8 cellular contexts compared by ENCODE assay signal in the genomic region with DNA sequence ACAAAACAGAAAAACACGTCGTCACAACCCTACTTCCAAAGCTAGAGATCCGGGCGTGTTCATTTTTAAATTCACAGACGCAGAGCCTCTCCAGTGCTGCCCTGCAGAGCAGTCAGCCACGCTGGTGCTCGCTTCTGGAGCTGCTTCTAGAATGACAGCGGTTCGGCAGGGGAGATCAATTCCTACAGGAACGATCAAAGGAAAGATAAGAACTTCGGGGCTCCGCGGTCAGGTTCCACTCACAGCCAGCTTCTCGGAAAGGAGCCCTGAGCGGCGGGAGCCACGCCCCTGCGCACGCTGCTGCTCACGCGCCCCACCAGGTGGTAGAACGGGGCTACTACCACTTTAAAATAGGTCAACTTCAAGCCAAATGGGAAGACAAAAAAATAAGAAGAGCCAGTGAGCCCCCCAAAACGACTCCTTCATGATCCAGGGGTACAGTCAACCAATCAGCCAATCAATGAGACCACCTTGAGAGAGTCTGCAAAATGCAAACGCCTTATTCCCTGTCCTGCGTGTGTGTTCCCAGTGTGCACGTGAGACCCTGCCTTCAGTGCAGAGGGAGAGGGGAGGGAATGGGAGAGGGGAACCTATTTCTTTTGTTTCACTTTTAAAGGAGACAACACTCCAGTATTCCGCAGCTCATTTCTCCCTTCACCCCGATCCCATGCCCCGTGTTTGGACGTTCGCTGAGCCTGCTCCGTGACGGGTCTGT.
DNase-seq lines count a peak whose midpoint lies in the region; TF ChIP-seq lines count a peak whose summit lies in the region.

No MANE protein-coding gene starts in this region.

- TF ChIP-seq CTCF in kidney epithelial cell (IDR thresholded peaks at IDR 0.05; ENCODE audit: insufficient read depth, low read length, poor library complexity, severe bottlenecking), result peak; percentile 93

- peaks cover 42% of the 10 kb centered on the region for H3K27me3 ChIP-seq in GM23248 (replicated peaks; ENCODE audit: insufficient read depth)
- peaks cover 56% of the 10 kb centered on the region for H3K27me3 ChIP-seq in kidney epithelial cell (ENCODE audit: control insufficient read depth, insufficient read depth, low read length)

- H3F3A ChIP-seq in GM23248 (ENCODE audit: insufficient read depth), result no peaks in the 10 kb centered on the region

- peak overlapping the region; percentile 89 for H3K4me2 ChIP-seq in GM23248 (ENCODE audit: unreplicated experiment)

- peak overlapping the region; percentile 65 for H3K4me3 ChIP-seq in GM23248
- no peak overlapping the region for H3K4me3 ChIP-seq in kidney epithelial cell (ENCODE audit: low read depth, low read length)

- H3K79me2 ChIP-seq in GM23248 (ENCODE audit: insufficient read depth), result no peaks in the 10 kb centered on the region

- in situ Hi-C loops in GM23248 (cut with MboI), result no loop called here

- H3K36me3 ChIP-seq in GM23248 (ENCODE audit: low read depth) (no peaks in the 10 kb centered on the region), kidney epithelial cell (ENCODE audit: control insufficient read depth, insufficient read depth, low read length) (no peaks in the 10 kb centered on the region)

- H3K27ac ChIP-seq in GM23248, result no peak overlapping the region

- H3K9me3 ChIP-seq in GM23248 (ENCODE audit: low read depth), result no peaks in the 10 kb centered on the region

- no peaks in the 10 kb centered on the region for H3K4me1 ChIP-seq in GM23248 (ENCODE audit: insufficient read depth)

- WGBS in GM23248 (ENCODE audit: low coverage in 1 of 2, low lambda C conversion rate in 2 of 2, missing lambda C conversion rate in 2 of 2), 2 experiments, result 11 to 13% methylated on average over 32 to 33 of the region's 33 CpGs

- H3K9me2 ChIP-seq in GM23248 (ENCODE audit: insufficient read depth), result no peaks in the 10 kb centered on the region

- no peaks in the 10 kb centered on the region for H4K20me1 ChIP-seq in GM23248 (ENCODE audit: insufficient read depth)

- DNase-seq in AG08395 (ENCODE audit: low spot score) (peak; percentile 87), GM23248 (peak; percentile 75), NCI-H2196 (lab: John Stamatoyannopoulos, UW; ENCODE audit: unreplicated experiment) (peak; percentile 76), kidney epithelial cell (ENCODE audit: low read depth) (no peak)
- peak; percentile 80 for DNase-seq in activated CD4-positive, CD25-positive, alpha-beta regulatory T cell treated with anti-CD3 and anti-CD28 coated beads, Interleukin-2, amount 50 U/mL, for 72 hours
- peak; percentile 55 for DNase-seq in central memory CD4-positive, alpha-beta T cell
- peak; percentile 63 for DNase-seq in stimulated activated CD4-positive, alpha-beta T cell treated with anti-CD3 and anti-CD28 coated beads, Interleukin-1b, Interleukin-23, amount 100 ng/mL, for 48 hours
- DNase-seq in NK-92 treated with Interleukin-12 subunit alpha and Interleukin-12 subunit beta, amount 100 ng/mL, for 24 hours (lab: John Stamatoyannopoulos, UW), result no peak

- peak overlapping the region; percentile 85 for H2AFZ ChIP-seq in GM23248

- H3K9ac ChIP-seq in GM23248, result no peak overlapping the region

Comparison
In these comparisons a context has a peak if more than half of its experiments do, and no peak if none do; other contexts are left out.
1. DNase-seq: peak in AG08395 (single experiment), GM23248 (single experiment), NCI-H2196 (single experiment), activated CD4-positive, CD25-positive, alpha-beta regulatory T cell treated with anti-CD3 and anti-CD28 coated beads, Interleukin-2, amount 50 U/mL, for 72 hours (single experiment), central memory CD4-positive, alpha-beta T cell (single experiment) and stimulated activated CD4-positive, alpha-beta T cell treated with anti-CD3 and anti-CD28 coated beads, Interleukin-1b, Interleukin-23, amount 100 ng/mL, for 48 hours (single experiment); none in kidney epithelial cell (single experiment) and NK-92 treated with Interleukin-12 subunit alpha and Interleukin-12 subunit beta, amount 100 ng/mL, for 24 hours (single experiment).